Comparison of ENCODE assay signal across 8 cellular contexts in the genomic region with DNA sequence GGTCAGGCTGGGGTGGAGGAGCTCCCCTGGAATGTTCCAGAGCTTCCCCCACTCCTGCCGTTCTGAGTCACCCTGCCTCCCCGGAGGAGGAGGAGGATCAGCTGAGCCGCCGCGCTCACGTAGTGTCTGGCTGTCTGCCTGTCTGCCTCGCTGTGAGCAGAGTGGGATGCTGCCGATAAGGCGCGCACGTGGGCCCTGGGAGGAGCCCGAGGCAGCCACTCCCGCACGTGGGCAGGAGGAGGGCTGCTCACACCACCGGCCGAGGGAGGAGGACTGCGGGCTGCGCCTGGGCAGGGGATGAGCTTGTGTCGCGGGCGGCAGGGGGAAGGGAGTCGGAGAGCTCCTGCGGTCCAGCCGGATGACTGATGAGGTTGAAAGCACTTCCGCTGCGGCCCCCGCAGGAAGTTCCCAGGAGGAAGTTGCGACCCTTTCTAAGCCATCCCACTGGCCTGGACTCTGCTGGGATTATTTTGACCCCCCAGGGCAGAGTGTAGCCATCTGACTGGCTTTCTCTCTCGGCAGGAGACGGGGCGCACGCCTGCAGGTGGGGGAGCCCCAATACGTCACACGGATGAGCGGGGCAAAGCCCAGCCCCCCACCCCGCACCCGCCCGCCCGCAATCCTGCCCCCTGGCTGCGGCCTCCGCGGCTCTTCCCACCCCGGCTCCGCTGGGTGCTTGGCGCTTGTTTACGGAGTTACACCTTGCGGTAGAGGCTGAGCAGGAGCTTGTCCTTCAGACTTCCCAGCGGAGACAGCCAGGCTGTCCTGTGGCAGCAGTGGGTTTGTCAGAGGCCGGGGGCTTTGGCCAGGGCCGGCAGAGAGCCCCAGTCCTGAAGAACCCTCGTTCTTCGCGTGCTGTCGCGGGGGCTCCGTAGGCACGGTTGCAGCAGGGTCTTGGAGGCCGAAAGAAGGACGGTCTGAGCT. TPM values are rescaled to one million over a fixed set of nuclear protein-coding genes. Genes with fewer than 3 reads are reported as not detected.
DNase-seq lines count a peak whose midpoint lies in the region; ATAC-seq and TF ChIP-seq lines count a peak whose summit lies in the region.

No MANE protein-coding gene starts in this region.

- peaks cover 69% of the 10 kb centered on the region for H3K4me1 Mint-ChIP-seq in activated CD4-positive, alpha-beta T cell treated with anti-CD3 and anti-CD28 coated beads, Interleukin-2, amount 10 ng/mL, durations not matched to agents 7 days and 5 days

- DNase-seq in 8988T (peak; percentile 63), NCI-H460 (ENCODE audit: extremely low read depth, low read depth) (peak; percentile 41), coronary artery (ENCODE audit: low spot score) (peak; percentile 98)
- peak; percentile 70 for DNase-seq in activated CD4-positive, alpha-beta T cell treated with anti-CD3 and anti-CD28 coated beads, Interleukin-2, amount 10 ng/mL, durations not matched to agents 7 days and 5 days
- DNase-seq in stimulated activated CD4-positive, alpha-beta T cell treated with anti-CD3 and anti-CD28 coated beads, Interleukin-15, amount 100 ng/mL, for 48 hours (ENCODE audit: low read depth in 2 of 2): peak; percentile 75

- H3K4me3 ChIP-seq in coronary artery: peak overlapping the region; percentile 72

- TF ChIP-seq CTCF in coronary artery (IDR thresholded peaks at IDR 0.05): peak; percentile 35

- peak overlapping the region; percentile 67 for H3K4me3 Mint-ChIP-seq in activated CD4-positive, alpha-beta T cell treated with anti-CD3 and anti-CD28 coated beads, Interleukin-2, amount 10 ng/mL, durations not matched to agents 7 days and 5 days

- CTCF ChIA-PET in activated CD4-positive, alpha-beta T cell treated with anti-CD3 and anti-CD28 coated beads, Interleukin-2, amount 10 ng/mL, durations not matched to agents 7 days and 5 days (lab: Charles Lee): interaction anchor here (0.6 to 1.8 kb wide), 7 partner anchors 12 to 1044 kb away, joined by 3 to 4 read pairs (median 4); partner anchors contain the start of gene RRP1

- no peaks in the 10 kb centered on the region for H3K9me3 Mint-ChIP-seq in activated CD4-positive, alpha-beta T cell treated with anti-CD3 and anti-CD28 coated beads, Interleukin-2, amount 10 ng/mL, durations not matched to agents 7 days and 5 days

- POLR2A ChIA-PET in activated CD4-positive, alpha-beta T cell treated with anti-CD3 and anti-CD28 coated beads, Interleukin-2, amount 10 ng/mL, durations not matched to agents 7 days and 5 days (lab: Charles Lee): interaction anchor here (0.8 kb wide), 1 partner anchor 9 kb away, joined by 4 read pairs; no protein-coding TSS in a partner anchor

- H3K27ac Mint-ChIP-seq in activated CD4-positive, alpha-beta T cell treated with anti-CD3 and anti-CD28 coated beads, Interleukin-2, amount 10 ng/mL, durations not matched to agents 7 days and 5 days: peak overlapping the region; percentile 81

- no peaks in the 10 kb centered on the region for H3K27me3 ChIP-seq in layer of hippocampus (ENCODE audit: control insufficient read depth, insufficient read depth, low read length)

- H3K27ac ChIP-seq in coronary artery (peak overlapping the region; percentile 92 to 97), layer of hippocampus (ENCODE audit: low read depth, low read length) (peak overlapping the region; percentile 96)

- H3K27me3 Mint-ChIP-seq in activated CD4-positive, alpha-beta T cell treated with anti-CD3 and anti-CD28 coated beads, Interleukin-2, amount 10 ng/mL, durations not matched to agents 7 days and 5 days: no peaks in the 10 kb centered on the region

- peaks cover under 1% of the 10 kb centered on the region for H3K36me3 Mint-ChIP-seq in activated CD4-positive, alpha-beta T cell treated with anti-CD3 and anti-CD28 coated beads, Interleukin-2, amount 10 ng/mL, durations not matched to agents 7 days and 5 days (ENCODE audit: low read depth)

- ATAC-seq in GM18520 (IDR thresholded peaks at IDR 0.05; ENCODE audit: unreplicated experiment) (peak; percentile 45), HG03064 (IDR thresholded peaks at IDR 0.05; ENCODE audit: low read depth, unreplicated experiment) (peak; percentile 55)

RNA-seq across cellular contexts. Expression of gene PDXK, which starts 9.8 kb away (rescaled TPM):
- 38.9 and 45.7 TPM in 2 replicates for total RNA-seq in NCI-H460 (2014; rRNA removed; shearing (Covaris generic))
- polyA plus RNA-seq in NCI-H460 (2014; cell fraction: nucleus; rRNA removed): 35.1 and 38.7 TPM in 2 replicates
- 10 to 100 TPM; 74.0 to 81.4 TPM for total RNA-seq in activated CD4-positive, alpha-beta T cell treated with anti-CD3 and anti-CD28 coated beads, Interleukin-2, amount 10 ng/mL, durations not matched to agents 7 days and 5 days

RNA-seq across cellular contexts. Expression of gene CSTB, which starts 47.4 kb away (rescaled TPM):
- 30.5 and 32.8 TPM in 2 replicates for total RNA-seq in NCI-H460 (2014; rRNA removed; shearing (Covaris generic))
- 6.6 and 11.9 TPM in 2 replicates for polyA plus RNA-seq in NCI-H460 (2014; cell fraction: nucleus; rRNA removed)
- 10 to 100 TPM; 44.4 to 48.7 TPM for total RNA-seq in activated CD4-positive, alpha-beta T cell treated with anti-CD3 and anti-CD28 coated beads, Interleukin-2, amount 10 ng/mL, durations not matched to agents 7 days and 5 days

Comparison
In these comparisons a context has a peak if more than half of its experiments do, and no peak if none do; other contexts are left out.
1. Peak in every context shown above with its lines: DNase-seq, ATAC-seq, H3K4me3 ChIP-seq and H3K27ac ChIP-seq.
2. DNase-seq: peak in every context shown above with its lines; median percentile 98 in coronary artery; 75 in stimulated activated CD4-positive, alpha-beta T cell treated with anti-CD3 and anti-CD28 coated beads, Interleukin-15, amount 100 ng/mL, for 48 hours; 70 in activated CD4-positive, alpha-beta T cell treated with anti-CD3 and anti-CD28 coated beads, Interleukin-2, amount 10 ng/mL, durations not matched to agents 7 days and 5 days; 63 in 8988T; 41 in NCI-H460.